In the genomic region with DNA sequence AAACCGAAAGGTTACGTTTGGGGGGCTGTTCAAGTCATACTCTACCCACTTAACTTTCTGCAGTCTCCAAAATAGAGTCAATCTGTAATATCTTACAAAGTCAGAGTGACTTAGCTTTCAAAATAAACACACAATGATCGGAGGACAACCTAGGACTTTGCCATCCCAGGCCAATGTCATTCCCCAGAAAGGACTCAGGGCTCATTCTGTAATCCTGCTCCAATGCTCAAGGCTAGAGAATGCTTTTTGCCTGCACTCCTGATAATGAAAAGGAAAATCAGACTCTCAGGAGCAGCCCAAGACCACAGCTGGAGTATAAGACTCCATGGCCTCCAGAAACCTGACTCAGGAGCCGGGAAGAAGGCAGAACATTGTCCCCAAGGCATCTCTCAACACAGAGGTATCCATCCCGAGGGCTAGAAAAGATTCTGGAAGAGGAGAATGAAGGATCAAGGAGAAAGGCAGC, we compare ENCODE assay signal across 1 cellular context.
TF ChIP-seq lines count a peak whose summit lies in the region.

No MANE protein-coding gene starts in this region.

TF ChIP-seq in WTC11, 78 proteins besides CTCF, POLR2A, EP300 and RAD21 (continued from another document):
- TF ChIP-seq, protein P1, sequence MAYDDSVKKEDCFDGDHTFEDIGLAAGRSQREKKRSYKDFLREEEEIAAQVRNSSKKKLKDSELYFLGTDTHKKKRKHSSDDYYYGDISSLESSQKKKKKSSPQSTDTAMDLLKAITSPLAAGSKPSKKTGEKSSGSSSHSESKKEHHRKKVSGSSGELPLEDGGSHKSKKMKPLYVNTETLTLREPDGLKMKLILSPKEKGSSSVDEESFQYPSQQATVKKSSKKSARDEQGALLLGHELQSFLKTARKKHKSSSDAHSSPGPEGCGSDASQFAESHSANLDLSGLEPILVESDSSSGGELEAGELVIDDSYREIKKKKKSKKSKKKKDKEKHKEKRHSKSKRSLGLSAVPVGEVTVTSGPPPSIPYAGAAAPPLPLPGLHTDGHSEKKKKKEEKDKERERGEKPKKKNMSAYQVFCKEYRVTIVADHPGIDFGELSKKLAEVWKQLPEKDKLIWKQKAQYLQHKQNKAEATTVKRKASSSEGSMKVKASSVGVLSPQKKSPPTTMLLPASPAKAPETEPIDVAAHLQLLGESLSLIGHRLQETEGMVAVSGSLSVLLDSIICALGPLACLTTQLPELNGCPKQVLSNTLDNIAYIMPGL (CRISPR knock-in tag; IDR thresholded peaks at IDR 0.05) = no peak
- TF ChIP-seq, protein P2, sequence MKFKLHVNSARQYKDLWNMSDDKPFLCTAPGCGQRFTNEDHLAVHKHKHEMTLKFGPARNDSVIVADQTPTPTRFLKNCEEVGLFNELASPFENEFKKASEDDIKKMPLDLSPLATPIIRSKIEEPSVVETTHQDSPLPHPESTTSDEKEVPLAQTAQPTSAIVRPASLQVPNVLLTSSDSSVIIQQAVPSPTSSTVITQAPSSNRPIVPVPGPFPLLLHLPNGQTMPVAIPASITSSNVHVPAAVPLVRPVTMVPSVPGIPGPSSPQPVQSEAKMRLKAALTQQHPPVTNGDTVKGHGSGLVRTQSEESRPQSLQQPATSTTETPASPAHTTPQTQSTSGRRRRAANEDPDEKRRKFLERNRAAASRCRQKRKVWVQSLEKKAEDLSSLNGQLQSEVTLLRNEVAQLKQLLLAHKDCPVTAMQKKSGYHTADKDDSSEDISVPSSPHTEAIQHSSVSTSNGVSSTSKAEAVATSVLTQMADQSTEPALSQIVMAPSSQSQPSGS (CRISPR knock-in tag; IDR thresholded peaks at IDR 0.05; ENCODE audit: borderline replicate concordance, low read depth) = no peak
- TF ChIP-seq, protein P3, sequence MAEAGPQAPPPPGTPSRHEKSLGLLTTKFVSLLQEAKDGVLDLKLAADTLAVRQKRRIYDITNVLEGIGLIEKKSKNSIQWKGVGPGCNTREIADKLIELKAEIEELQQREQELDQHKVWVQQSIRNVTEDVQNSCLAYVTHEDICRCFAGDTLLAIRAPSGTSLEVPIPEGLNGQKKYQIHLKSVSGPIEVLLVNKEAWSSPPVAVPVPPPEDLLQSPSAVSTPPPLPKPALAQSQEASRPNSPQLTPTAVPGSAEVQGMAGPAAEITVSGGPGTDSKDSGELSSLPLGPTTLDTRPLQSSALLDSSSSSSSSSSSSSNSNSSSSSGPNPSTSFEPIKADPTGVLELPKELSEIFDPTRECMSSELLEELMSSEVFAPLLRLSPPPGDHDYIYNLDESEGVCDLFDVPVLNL (CRISPR knock-in tag; IDR thresholded peaks at IDR 0.05; ENCODE audit: borderline replicate concordance, low read depth) = no peak
- TF ChIP-seq CREB1 (CRISPR knock-in tag; IDR thresholded peaks at IDR 0.05) (no peak), ZNF317 (CRISPR knock-in tag; IDR thresholded peaks at IDR 0.05; ENCODE audit: borderline replicate concordance, low read depth) (no peak), RORB (CRISPR knock-in tag; IDR thresholded peaks at IDR 0.05) (no peak), JAZF1 (CRISPR knock-in tag; IDR thresholded peaks at IDR 0.05) (no peak), EMX1 (CRISPR knock-in tag; IDR thresholded peaks at IDR 0.05) (no peak), KAT7 (CRISPR knock-in tag; IDR thresholded peaks at IDR 0.05; ENCODE audit: borderline replicate concordance) (no peak), GTF2I (CRISPR knock-in tag; conservative IDR thresholded peaks at IDR 0.05) (no peak)
- TF ChIP-seq, protein P4, sequence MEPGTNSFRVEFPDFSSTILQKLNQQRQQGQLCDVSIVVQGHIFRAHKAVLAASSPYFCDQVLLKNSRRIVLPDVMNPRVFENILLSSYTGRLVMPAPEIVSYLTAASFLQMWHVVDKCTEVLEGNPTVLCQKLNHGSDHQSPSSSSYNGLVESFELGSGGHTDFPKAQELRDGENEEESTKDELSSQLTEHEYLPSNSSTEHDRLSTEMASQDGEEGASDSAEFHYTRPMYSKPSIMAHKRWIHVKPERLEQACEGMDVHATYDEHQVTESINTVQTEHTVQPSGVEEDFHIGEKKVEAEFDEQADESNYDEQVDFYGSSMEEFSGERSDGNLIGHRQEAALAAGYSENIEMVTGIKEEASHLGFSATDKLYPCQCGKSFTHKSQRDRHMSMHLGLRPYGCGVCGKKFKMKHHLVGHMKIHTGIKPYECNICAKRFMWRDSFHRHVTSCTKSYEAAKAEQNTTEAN (CRISPR knock-in tag; IDR thresholded peaks at IDR 0.05) = no peak
TF ChIP-seq in WTC11: peak in this region for 0.
